ENCODE assay signal across 18 cellular contexts in genomic region chr13:30165791-30166190, GRCh38.
DNase-seq lines count a peak whose midpoint lies in the region; ATAC-seq and TF ChIP-seq lines count a peak whose summit lies in the region.
"Had no signal": no experiment of that assay in that cellular context is flagged by ENCODE, and none has a peak within 500 bp of the region (broad histone marks: within the 10 kb centered on the region; RNA-seq: fewer than 3 reads in every experiment).

No MANE protein-coding gene starts in this region.

- CTCF ChIA-PET in AG04449 (lab: Yijun Ruan, JAX) (interaction anchor here (1.1 to 2.4 kb wide), 10 partner anchors 10 to 415 kb away, joined by 3 to 12 read pairs (median 4); no protein-coding TSS in a partner anchor), Caco-2 (lab: Charles Lee) (interaction anchor here (1.5 kb wide), 1 partner anchor 33 kb away, joined by 5 read pairs; no protein-coding TSS in a partner anchor)

- peak; percentile 14 for TF ChIP-seq CTCF in AG04449 (IDR thresholded peaks at IDR 0.05; ENCODE audit: insufficient read depth, low read length, missing control alignments)
- TF ChIP-seq CTCF in epithelial cell of proximal tubule (conservative IDR thresholded peaks at IDR 0.05; ENCODE audit: low read depth, low read length): peak; percentile 54
- TF ChIP-seq CTCF in neural crest cell (conservative IDR thresholded peaks at IDR 0.05): no peak
- no peak for TF ChIP-seq CTCF in Caco-2 (IDR thresholded peaks at IDR 0.05; ENCODE audit: insufficient read depth in 1 of 2, low read depth in 1 of 2, low read length in 1 of 2, severe bottlenecking in 1 of 2, unreplicated experiment in 1 of 2)

- no peaks in the 10 kb centered on the region for H3K27me3 Mint-ChIP-seq in neural crest cell (ENCODE audit: low read depth)
- H3K27me3 Mint-ChIP-seq in Caco-2 (ENCODE audit: insufficient read depth, unreplicated experiment): peaks cover 6% of the 10 kb centered on the region

- ATAC-seq in HG03457 (IDR thresholded peaks at IDR 0.05; ENCODE audit: unreplicated experiment): no peak
- ATAC-seq: heart right ventricle, left cardiac atrium had no signal

- H3K4me1 Mint-ChIP-seq in neural crest cell (peaks cover 19% of the 10 kb centered on the region), Caco-2 (ENCODE audit: low read depth, unreplicated experiment) (no peaks in the 10 kb centered on the region)

- H3K4me3 ChIP-seq in AG04449 (ENCODE audit: low read depth, low read length) (no peak overlapping the region), epithelial cell of proximal tubule (ENCODE audit: low read depth, low read length) (peak overlapping the region; percentile 17), Caco-2 (ENCODE audit: low read depth, low read length) (no peak overlapping the region)
- H3K4me3 ChIP-seq: breast epithelium, heart right ventricle had no signal

- H3K9me3 ChIP-seq in Caco-2: no peaks in the 10 kb centered on the region; the same call in 1 of the 2 replicates
- H3K9me3 ChIP-seq: breast epithelium, heart right ventricle had no signal

- no peaks in the 10 kb centered on the region for H3K36me3 ChIP-seq in Caco-2 (ENCODE audit: control insufficient read depth, insufficient read depth, low read length)
- H3K36me3 ChIP-seq: breast epithelium, heart right ventricle had no signal

- DNase-seq in AG04449 (ENCODE audit: low read depth, low spot score): no peak
- peak; percentile 75 for DNase-seq in RPMI7951 (ENCODE audit: low read depth)
- DNase-seq in epithelial cell of proximal tubule (ENCODE audit: low read depth): no peak
- no peak for DNase-seq in neural crest cell (ENCODE audit: low read depth, low spot score)
- DNase-seq in Caco-2: no peak
- no peak for DNase-seq in stimulated activated CD4-positive, alpha-beta T cell treated with anti-CD3 and anti-CD28 coated beads, Interleukin-2, amount 100 ng/mL, for 24 hours
- DNase-seq in effector CD8-positive, alpha-beta T cell (lab: John Stamatoyannopoulos, UW): no peak
- DNase-seq: DMS 273 treated with DMSO at 0.1 percent for 48 hours; heart right ventricle; left cardiac atrium; MM.1S; NCI-H2029 treated with DMSO at 0.1 percent for 48 hours; NCI-H774; stimulated activated CD4-positive, alpha-beta T cell treated with anti-CD3 and anti-CD28 coated beads, Interleukin-2, amount 100 ng/mL, for 48 hours; trophoblast cell had no signal

- H3K27ac Mint-ChIP-seq in neural crest cell (ENCODE audit: unreplicated experiment) (peak overlapping the region; percentile 81), Caco-2 (ENCODE audit: unreplicated experiment) (no peak overlapping the region)
- H3K27ac Mint-ChIP-seq: T-helper 1 cell treated with Interleukin-12 subunit alpha and Interleukin-12 subunit beta and Interleukin-4 antibody, amounts not matched to agents 30 μg/mL and 1 μg/mL, for 36 hours had no signal

- H3K4me3 Mint-ChIP-seq in neural crest cell (no peak overlapping the region), Caco-2 (ENCODE audit: unreplicated experiment) (no peak overlapping the region)
- H3K4me3 Mint-ChIP-seq: T-helper 1 cell treated with Interleukin-12 subunit alpha and Interleukin-12 subunit beta and Interleukin-4 antibody, amounts not matched to agents 30 μg/mL and 1 μg/mL, for 36 hours had no signal

- H3K36me3 Mint-ChIP-seq in neural crest cell (ENCODE audit: low read depth) (no peaks in the 10 kb centered on the region), Caco-2 (ENCODE audit: insufficient read depth, unreplicated experiment) (peaks cover 5% of the 10 kb centered on the region)

- no peaks in the 10 kb centered on the region for H3K4me1 ChIP-seq in Caco-2
- H3K4me1 ChIP-seq: breast epithelium had no signal

- no TSS peak for BruUV-seq in Caco-2 (replicated peaks; lab: Mats Ljungman, UMichigan)

- POLR2A ChIA-PET in AG04449 (lab: Yijun Ruan, JAX) (no interaction called here), Caco-2 (lab: Charles Lee) (no interaction called here)

- H3K9me3 Mint-ChIP-seq in neural crest cell (peaks cover 4% of the 10 kb centered on the region), Caco-2 (ENCODE audit: unreplicated experiment) (no peaks in the 10 kb centered on the region)
- H3K9me3 Mint-ChIP-seq: T-helper 1 cell treated with Interleukin-12 subunit alpha and Interleukin-12 subunit beta and Interleukin-4 antibody, amounts not matched to agents 30 μg/mL and 1 μg/mL, for 36 hours had no signal

- H3K27me3 ChIP-seq in Caco-2 (replicated peaks; ENCODE audit: control insufficient read depth, insufficient read depth, low read length): no peaks in the 10 kb centered on the region
- H3K27me3 ChIP-seq: breast epithelium, heart right ventricle had no signal

- intact Hi-C loops in Caco-2 (cut with micrococcal nuclease; ENCODE audit: unreplicated experiment): no loop called here

Comparison
In these comparisons a context has a peak if more than half of its experiments do, and no peak if none do; other contexts are left out.
1. CTCF ChIP-seq: peak in AG04449 (single experiment) and epithelial cell of proximal tubule (single experiment); none in neural crest cell (single experiment) and Caco-2 (0 of 2).